Comparison of ENCODE assay signal across 8 cellular contexts in the genomic region with DNA sequence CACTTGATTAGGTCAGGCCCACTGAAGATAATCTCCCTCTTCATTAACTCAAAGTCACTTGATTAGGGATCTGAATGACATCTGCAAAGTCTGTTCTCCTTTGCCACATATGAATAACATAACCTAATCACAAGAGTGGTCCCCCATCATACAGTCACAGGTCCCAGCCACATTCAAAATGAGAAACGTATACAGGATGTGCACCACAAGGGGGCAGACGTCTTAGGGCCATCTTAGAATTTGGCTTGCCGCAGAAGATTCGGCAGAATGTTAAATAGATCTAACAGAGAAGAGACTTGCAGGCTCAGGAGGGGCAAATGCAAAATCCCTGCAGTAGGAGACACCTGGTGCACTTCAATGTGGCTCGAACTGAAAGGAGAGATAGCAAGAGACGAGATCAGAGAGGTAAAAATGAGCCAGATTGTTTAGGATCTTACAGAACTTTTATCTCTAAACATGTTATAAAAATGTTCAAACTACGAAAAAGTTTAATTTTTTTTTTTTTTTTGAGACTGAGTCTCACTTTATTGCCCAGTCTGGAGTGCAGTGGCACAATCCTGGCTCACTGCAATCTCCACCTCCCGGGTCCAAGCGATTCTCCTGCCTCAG. TPM values are rescaled to one million over a fixed set of nuclear protein-coding genes. Genes with fewer than 3 reads are reported as not detected.
A peak's percentile ranks its signal among the peaks of the same experiment; 100 is the strongest.
DNase-seq lines count a peak whose midpoint lies in the region; ATAC-seq and TF ChIP-seq lines count a peak whose summit lies in the region.

No MANE protein-coding gene starts in this region.

- intact Hi-C loops in Right ventricle myocardium inferior (cut with DNase I): no loop called here
- intact Hi-C loops in cardiac septum (cut with DNase I): no loop called here
- intact Hi-C loops in ascending aorta (cut with DNase I): no loop called here

- no peaks in the 10 kb centered on the region for H3K36me3 ChIP-seq in ascending aorta

- H3K27ac Mint-ChIP-seq in immature natural killer cell: peak overlapping the region in 1 of 6 donors; percentile 70

- no peaks in the 10 kb centered on the region for H3K9me3 Mint-ChIP-seq in immature natural killer cell

- H3K4me1 ChIP-seq in ascending aorta: no peaks in the 10 kb centered on the region

- DNase-seq in Right ventricle myocardium inferior (ENCODE audit: missing footprints): no peak
- DNase-seq in cardiac septum (ENCODE audit: low spot score): no peak
- DNase-seq in T-helper 22 cell (ENCODE audit: low read depth): peak; percentile 23
- no peak for DNase-seq in ascending aorta (ENCODE audit: low spot score in 2 of 2)
- DNase-seq in immature natural killer cell: peak; percentile 39 to 44 (median 41)
- DNase-seq in stimulated activated CD4-positive, alpha-beta T cell treated with anti-CD3 and anti-CD28 coated beads, TNF-alpha, amount 100 ng/mL, for 24 hours (ENCODE audit: low read depth in 3 of 3): peak; percentile 42 to 62 (median 59)
- no peak for DNase-seq in NCI-H187 (lab: John Stamatoyannopoulos, UW)

- H3K36me3 Mint-ChIP-seq in immature natural killer cell: no peaks in the 10 kb centered on the region

- peaks cover 2 to 5% of the 10 kb centered on the region in 2 donors for H3K4me1 Mint-ChIP-seq in immature natural killer cell

- peak; percentile 44 for ATAC-seq in Right ventricle myocardium inferior
- peak; percentile 92 for ATAC-seq in HG03439 (IDR thresholded peaks at IDR 0.05; ENCODE audit: unreplicated experiment)

- no peaks in the 10 kb centered on the region for H3K9me3 ChIP-seq in ascending aorta

- TF ChIP-seq CTCF in ascending aorta (IDR thresholded peaks at IDR 0.05): peak in 2 of 3 experiments; percentile 47 to 61

- peaks cover 3 to 14% (median 12%) of the 10 kb centered on the region in 3 donors for H3K27me3 Mint-ChIP-seq in immature natural killer cell (ENCODE audit: low read depth in 3 of 3)

- no peaks in the 10 kb centered on the region for H3K27me3 ChIP-seq in ascending aorta

- no peak overlapping the region for H3K4me3 ChIP-seq in ascending aorta

- H3K27ac ChIP-seq in ascending aorta: no peak overlapping the region

- H3K4me3 Mint-ChIP-seq in immature natural killer cell: no peak overlapping the region

RNA-seq across cellular contexts. Expression of a gene that starts 10.4 kb away (rescaled TPM):
- 23.3 TPM for total RNA-seq in Right ventricle myocardium inferior
- total RNA-seq in cardiac septum: 21.3 TPM
- total RNA-seq in ascending aorta: 14.8 TPM
- polyA plus RNA-seq in immature natural killer cell: 10 to 100 TPM; 32.3 to 92.1 (median 43.8) TPM

RNA-seq across cellular contexts. Expression of a gene that starts 59.4 kb away (rescaled TPM):
- 6.2 TPM for total RNA-seq in Right ventricle myocardium inferior
- 29.4 TPM for total RNA-seq in cardiac septum
- total RNA-seq in ascending aorta: 26.9 TPM
- 1 to 10 TPM; 2.9 to 4.5 (median 2.9) TPM for polyA plus RNA-seq in immature natural killer cell

Comparison
In these comparisons a context has a peak if more than half of its experiments do, and no peak if none do; other contexts are left out.
1. DNase-seq: peak in T-helper 22 cell (single experiment), immature natural killer cell (3 of 3) and stimulated activated CD4-positive, alpha-beta T cell treated with anti-CD3 and anti-CD28 coated beads, TNF-alpha, amount 100 ng/mL, for 24 hours (3 of 3); none in Right ventricle myocardium inferior (single experiment), cardiac septum (single experiment), ascending aorta (0 of 2) and NCI-H187 (0 of 2).